Comparison of ENCODE assay signal across 35 cellular contexts in the genomic region with DNA sequence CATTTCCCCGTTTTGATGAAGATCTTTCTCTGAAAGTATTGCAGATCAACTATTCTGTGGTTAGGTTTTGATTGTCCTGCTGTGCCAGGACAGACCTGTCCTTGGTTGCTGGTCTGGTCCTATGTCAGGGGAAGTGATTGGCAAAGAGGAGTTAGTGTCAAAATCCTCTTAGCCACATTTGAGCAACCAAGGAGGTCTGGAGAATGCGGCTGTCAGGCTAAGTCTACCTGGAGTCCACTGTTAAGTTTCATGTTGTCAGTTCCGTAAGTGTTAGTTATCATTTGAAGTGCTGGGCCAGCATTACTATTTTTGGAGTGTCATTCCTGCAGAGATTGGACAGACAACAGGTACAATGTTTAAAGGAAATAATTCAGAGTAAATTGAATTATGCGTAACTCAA.
"Had no signal": no experiment of that assay in that cellular context is flagged by ENCODE, and none has a peak within 500 bp of the region (broad histone marks: within the 10 kb centered on the region; RNA-seq: fewer than 3 reads in every experiment).

No MANE protein-coding gene starts in this region.

- H3K4me1 Mint-ChIP-seq: activated B cell treated with CpG ODN at 0.5 μM for 24 hours; activated CD4-positive, alpha-beta T cell treated with anti-CD3 and anti-CD28 coated beads, Interleukin-2, amount 10 ng/mL, durations not matched to agents 24 days and 14 days; activated naive CD8-positive, alpha-beta T cell treated with anti-CD3 and anti-CD28 coated beads for 36 hours; activated T-helper 17 cell treated with anti-CD3 and anti-CD28 coated beads, Interleukin-2, amount 50 U/mL, for 72 hours had no signal

- H3K4me3 Mint-ChIP-seq: activated B cell treated with CpG ODN at 0.5 μM for 24 hours; activated CD4-positive, alpha-beta memory T cell treated with anti-CD3 and anti-CD28 coated beads for 36 hours; activated CD4-positive, alpha-beta T cell treated with anti-CD3 and anti-CD28 coated beads, Interleukin-2, amount 10 ng/mL, durations not matched to agents 24 days and 14 days; activated CD8-positive, alpha-beta T cell treated with anti-CD3 and anti-CD28 coated beads for 36 hours; activated naive CD4-positive, alpha-beta T cell treated with anti-CD3 and anti-CD28 coated beads for 36 hours; activated naive CD8-positive, alpha-beta T cell treated with anti-CD3 and anti-CD28 coated beads for 36 hours; activated T-cell treated with anti-CD3 and anti-CD28 coated beads, Interleukin-2, amount 50 U/mL, for 4 hours; activated T-cell treated with anti-CD3 and anti-CD28 coated beads, Interleukin-2, amount 50 U/mL, for 72 hours; activated T-helper 1 cell treated with anti-CD3 and anti-CD28 coated beads, Interleukin-12 subunit alpha, Interleukin-12 subunit beta, Interleukin-2, Interleukin-4 antibody, amounts not matched to agents 30 ng/mL and 10 ng/mL and 1 ng/mL, durations not matched to agents 14 hours and 24 hours and 36 hours; activated T-helper 17 cell treated with anti-CD3 and anti-CD28 coated beads, Interleukin-2, amount 50 U/mL, for 72 hours; T-helper 1 cell treated with Interleukin-12 subunit alpha and Interleukin-12 subunit beta and Interleukin-4 antibody, amounts not matched to agents 30 μg/mL and 1 μg/mL, for 36 hours; T-helper 2 cell treated with Interferon-gamma antibody and Interleukin-4, amounts not matched to agents 5 μg/mL and 100 μg/mL, for 36 hours had no signal

- H3K27ac ChIP-seq: adrenal gland, body of pancreas, brain microvascular endothelial cell, breast epithelium, VCaP had no signal

- H3K27ac Mint-ChIP-seq: activated B cell treated with CpG ODN at 0.5 μM for 24 hours; activated CD4-positive, alpha-beta memory T cell treated with anti-CD3 and anti-CD28 coated beads for 36 hours; activated CD4-positive, alpha-beta T cell treated with anti-CD3 and anti-CD28 coated beads, Interleukin-2, amount 10 ng/mL, durations not matched to agents 24 days and 14 days; activated CD8-positive, alpha-beta T cell treated with anti-CD3 and anti-CD28 coated beads for 36 hours; activated naive CD4-positive, alpha-beta T cell treated with anti-CD3 and anti-CD28 coated beads for 36 hours; activated naive CD4-positive, alpha-beta T cell treated with anti-CD3 and anti-CD28 coated beads, Interleukin-2, amount 50 U/mL, for 72 hours; activated naive CD8-positive, alpha-beta T cell treated with anti-CD3 and anti-CD28 coated beads for 36 hours; activated T-cell treated with anti-CD3 and anti-CD28 coated beads, Interleukin-2, amount 50 U/mL, for 72 hours; activated T-helper 1 cell treated with anti-CD3 and anti-CD28 coated beads, Interleukin-12 subunit alpha, Interleukin-12 subunit beta, Interleukin-2, Interleukin-4 antibody, amounts not matched to agents 30 ng/mL and 10 ng/mL and 1 ng/mL, durations not matched to agents 14 hours and 24 hours and 36 hours; activated T-helper 17 cell treated with anti-CD3 and anti-CD28 coated beads, Interleukin-2, amount 50 U/mL, for 72 hours; T-helper 1 cell treated with Interleukin-12 subunit alpha and Interleukin-12 subunit beta and Interleukin-4 antibody, amounts not matched to agents 30 μg/mL and 1 μg/mL, for 36 hours; T-helper 2 cell treated with Interferon-gamma antibody and Interleukin-4, amounts not matched to agents 5 μg/mL and 100 μg/mL, for 36 hours had no signal

- H3K4me3 ChIP-seq: adrenal gland, body of pancreas, breast epithelium had no signal

- H3K36me3 ChIP-seq: adrenal gland, brain microvascular endothelial cell, breast epithelium had no signal

- H3K4me1 ChIP-seq: adrenal gland, body of pancreas, breast epithelium had no signal

- H3K9me3 ChIP-seq: adrenal gland, body of pancreas, breast epithelium had no signal

- ATAC-seq: activated CD8-positive, alpha-beta T cell treated with anti-CD3 and anti-CD28 coated beads for 36 hours; activated naive CD4-positive, alpha-beta T cell treated with anti-CD3 and anti-CD28 coated beads, Interleukin-2, amount 50 U/mL, for 72 hours; activated T-cell treated with anti-CD3 and anti-CD28 coated beads, Interleukin-2, amount 50 U/mL, for 4 hours; activated T-cell treated with anti-CD3 and anti-CD28 coated beads, Interleukin-2, amount 50 U/mL, for 72 hours; activated T-helper 17 cell treated with anti-CD3 and anti-CD28 coated beads, Interleukin-2, amount 50 U/mL, for 72 hours; body of pancreas had no signal

- H3K9me3 Mint-ChIP-seq: activated B cell treated with CpG ODN at 0.5 μM for 24 hours; activated CD4-positive, alpha-beta memory T cell treated with anti-CD3 and anti-CD28 coated beads for 36 hours; activated CD4-positive, alpha-beta T cell treated with anti-CD3 and anti-CD28 coated beads, Interleukin-2, amount 10 ng/mL, durations not matched to agents 24 days and 14 days; activated CD8-positive, alpha-beta T cell treated with anti-CD3 and anti-CD28 coated beads for 36 hours; activated naive CD4-positive, alpha-beta T cell treated with anti-CD3 and anti-CD28 coated beads for 36 hours; activated naive CD4-positive, alpha-beta T cell treated with anti-CD3 and anti-CD28 coated beads, Interleukin-2, amount 50 U/mL, for 72 hours; activated naive CD8-positive, alpha-beta T cell treated with anti-CD3 and anti-CD28 coated beads for 36 hours; activated T-cell treated with anti-CD3 and anti-CD28 coated beads, Interleukin-2, amount 50 U/mL, for 4 hours; activated T-cell treated with anti-CD3 and anti-CD28 coated beads, Interleukin-2, amount 50 U/mL, for 72 hours; activated T-helper 1 cell treated with anti-CD3 and anti-CD28 coated beads, Interleukin-12 subunit alpha, Interleukin-12 subunit beta, Interleukin-2, Interleukin-4 antibody, amounts not matched to agents 30 ng/mL and 10 ng/mL and 1 ng/mL, durations not matched to agents 14 hours and 24 hours and 36 hours; activated T-helper 17 cell treated with anti-CD3 and anti-CD28 coated beads, Interleukin-2, amount 50 U/mL, for 72 hours; T-helper 1 cell treated with Interleukin-12 subunit alpha and Interleukin-12 subunit beta and Interleukin-4 antibody, amounts not matched to agents 30 μg/mL and 1 μg/mL, for 36 hours; T-helper 2 cell treated with Interferon-gamma antibody and Interleukin-4, amounts not matched to agents 5 μg/mL and 100 μg/mL, for 36 hours had no signal

- DNase-seq: activated B cell treated with CpG ODN at 0.5 μM for 24 hours; activated CD4-positive, alpha-beta memory T cell treated with anti-CD3 and anti-CD28 coated beads for 36 hours; activated CD4-positive, alpha-beta T cell treated with anti-CD3 and anti-CD28 coated beads for 4 hours; activated CD4-positive, alpha-beta T cell treated with anti-CD3 and anti-CD28 coated beads, Interleukin-2, amount 10 ng/mL, durations not matched to agents 24 days and 14 days; activated CD4-positive, alpha-beta T cell treated with anti-CD3 and anti-CD28 coated beads, Interleukin-2, amount 50 U/mL, for 1 hour; activated CD4-positive, alpha-beta T cell treated with anti-CD3 and anti-CD28 coated beads, Interleukin-2, amount 50 U/mL, for 4 hours; activated CD4-positive, CD25-positive, alpha-beta regulatory T cell treated with anti-CD3 and anti-CD28 coated beads, Interleukin-2, amount 50 U/mL, for 72 hours; activated CD8-positive, alpha-beta memory T cell treated with anti-CD3 and anti-CD28 coated beads, Interleukin-2, amount 50 U/mL, for 4 hours; activated CD8-positive, alpha-beta T cell treated with anti-CD3 and anti-CD28 coated beads for 36 hours; activated effector memory CD4-positive, alpha-beta T cell treated with anti-CD3 and anti-CD28 coated beads, Interleukin-2, amount 50 U/mL, for 16 hours; activated gamma-delta T cell treated with Interleukin-2 at 50 U/mL for 16 hours; activated naive CD4-positive, alpha-beta T cell; activated naive CD4-positive, alpha-beta T cell treated with anti-CD3 and anti-CD28 coated beads for 36 hours; activated naive CD4-positive, alpha-beta T cell treated with anti-CD3 and anti-CD28 coated beads, Interleukin-2, amount 50 U/mL, for 16 hours; activated naive CD8-positive, alpha-beta T cell treated with anti-CD3 and anti-CD28 coated beads for 36 hours; activated T-cell treated with anti-CD3 and anti-CD28 coated beads for 4 hours; activated T-cell treated with anti-CD3 and anti-CD28 coated beads, Interleukin-2, amount 50 U/mL, for 1 hour; activated T-cell treated with anti-CD3 and anti-CD28 coated beads, Interleukin-2, amount 50 U/mL, for 4 hours; activated T-cell treated with anti-CD3 and anti-CD28 coated beads, Interleukin-2, amount 50 U/mL, for 72 hours; adrenal gland; amniotic stem cell; aorta; body of pancreas; brain microvascular endothelial cell; central memory CD4-positive, alpha-beta T cell; T-helper 1 cell; T-helper 2 cell; T-helper 9 cell had no signal

- H3K27me3 ChIP-seq: adrenal gland, body of pancreas, brain microvascular endothelial cell, breast epithelium had no signal

- H3K36me3 Mint-ChIP-seq: activated CD4-positive, alpha-beta memory T cell treated with anti-CD3 and anti-CD28 coated beads for 36 hours; activated naive CD4-positive, alpha-beta T cell treated with anti-CD3 and anti-CD28 coated beads, Interleukin-2, amount 50 U/mL, for 72 hours; activated naive CD8-positive, alpha-beta T cell treated with anti-CD3 and anti-CD28 coated beads for 36 hours had no signal
